ENCODE assay signal across 8 cellular contexts in the genomic region with DNA sequence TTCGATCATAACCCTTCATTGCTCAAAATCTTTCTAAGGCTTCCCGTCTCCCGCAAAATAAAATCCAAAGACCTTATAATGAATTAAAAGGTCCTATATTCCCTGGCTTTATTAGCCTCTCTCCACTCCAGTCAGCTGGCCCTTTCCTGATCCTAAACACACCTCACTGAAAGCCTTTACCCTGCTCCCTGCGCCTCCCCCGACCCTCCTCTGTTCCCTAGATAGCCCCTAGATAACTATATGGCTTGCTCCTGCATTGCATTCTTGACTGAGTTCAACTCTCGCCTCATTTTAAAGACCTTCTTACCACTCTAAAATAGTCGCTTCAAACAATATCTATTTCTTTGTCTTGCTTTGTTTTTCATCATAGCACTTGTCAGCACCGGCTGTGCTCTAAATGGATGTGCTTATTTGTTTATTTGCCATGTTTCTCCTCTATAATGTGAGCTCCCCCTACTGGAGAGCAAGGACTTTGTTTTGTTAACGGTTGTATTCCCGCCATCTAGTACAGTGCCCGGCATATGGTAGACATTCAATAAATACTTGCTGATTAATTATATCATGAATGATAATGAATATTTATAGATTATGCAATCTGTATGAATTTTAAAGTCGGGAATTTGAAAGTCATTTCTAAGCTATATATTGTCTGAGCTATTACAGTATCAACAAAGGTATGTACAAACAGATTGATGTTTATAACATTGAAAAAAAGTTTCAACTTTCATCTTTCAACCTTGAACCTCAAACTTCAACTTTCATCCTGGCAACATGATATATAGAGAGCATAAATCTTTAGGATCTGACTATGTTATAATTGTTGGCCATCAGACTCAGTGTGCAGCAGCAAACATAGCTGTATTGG. TPM values are rescaled to one million over a fixed set of nuclear protein-coding genes. Genes with fewer than 3 reads are reported as not detected.
A peak's percentile ranks its signal among the peaks of the same experiment; 100 is the strongest.
DNase-seq lines count a peak whose midpoint lies in the region; FAIRE-seq and TF ChIP-seq lines count a peak whose summit lies in the region.

No MANE protein-coding gene starts in this region.

- no peak overlapping the region for H3K27ac ChIP-seq in HEK293 (ENCODE audit: extremely low read depth, low read depth, low read length)
- H3K27ac ChIP-seq in endothelial cell of umbilical vein (ENCODE audit: insufficient read depth, low read depth, low read length), result peak overlapping the region; percentile 15

- H3K36me3 ChIP-seq in HEK293 (ENCODE audit: control insufficient read depth in 2 of 2, insufficient read depth in 1 of 2, low read length in 2 of 2), result no peaks in the 10 kb centered on the region
- no peaks in the 10 kb centered on the region for H3K36me3 ChIP-seq in endothelial cell of umbilical vein (ENCODE audit: control insufficient read depth in 2 of 2, extremely low read depth in 1 of 2, insufficient read depth in 2 of 2, low read length in 2 of 2)

- TF ChIP-seq CTCF in AG04449 (IDR thresholded peaks at IDR 0.05; ENCODE audit: insufficient read depth, low read length, missing control alignments), result peak; percentile 55
- peak; percentile 77 for TF ChIP-seq CTCF in GM10248 (IDR thresholded peaks at IDR 0.05; ENCODE audit: control extremely low read depth, extremely low read depth, low read depth, missing control alignments)
- peak; percentile 59; the same call in 1 of the 2 replicates for TF ChIP-seq CTCF in HEK293 (tag by site-specific recombination; IDR thresholded peaks at IDR 0.05)
- TF ChIP-seq CTCF in endothelial cell of umbilical vein (IDR thresholded peaks at IDR 0.05; ENCODE audit: extremely low read depth in 1 of 2, insufficient read depth in 1 of 2, low read depth in 1 of 2, low read length in 2 of 2), result peak; percentile 53 to 67

- H2AFZ ChIP-seq in endothelial cell of umbilical vein (ENCODE audit: low read depth, low read length), result peak overlapping the region; percentile 77

- no TSS peak for BruUV-seq in endothelial cell of umbilical vein (replicated peaks; lab: Mats Ljungman, UMichigan)

- no peaks in the 10 kb centered on the region for H3K9me1 ChIP-seq in endothelial cell of umbilical vein (replicated peaks; ENCODE audit: control insufficient read depth, extremely low read depth, insufficient read depth, low read length)

- CTCF ChIA-PET in AG04449 (lab: Yijun Ruan, JAX), result interaction anchor here (0.7 to 5.4 kb wide), 62 partner anchors 8 to 785 kb away, joined by 3 to 60 read pairs (median 4); partner anchors contain the start of genes CRIM1 and VIT
- CTCF ChIA-PET in GM10248 (lab: Yijun Ruan, JAX), result interaction anchor here (0.7 to 7.8 kb wide), 54 partner anchors 9 to 1242 kb away, joined by 3 to 77 read pairs (median 4); partner anchors contain the start of gene CRIM1
- CTCF ChIA-PET in HEK293 (lab: Yijun Ruan, JAX), result interaction anchor here (0.6 to 2.5 kb wide), 49 partner anchors 8 to 1720 kb away, joined by 3 to 18 read pairs (median 4); partner anchors contain the start of gene FEZ2
- CTCF ChIA-PET in endothelial cell of umbilical vein (lab: Charles Lee), result interaction anchor here (0.8 to 3.7 kb wide), 46 partner anchors 8 to 792 kb away, joined by 3 to 42 read pairs (median 4); partner anchors contain the start of genes CRIM1, FEZ2 and VIT

- no peaks in the 10 kb centered on the region for H3K27me3 ChIP-seq in endothelial cell of umbilical vein (ENCODE audit: control insufficient read depth in 2 of 2, insufficient read depth in 2 of 2, low read length in 2 of 2)

- no peak for FAIRE-seq in endothelial cell of umbilical vein (lab: Jason Lieb, UNC)

- H3K9ac ChIP-seq in endothelial cell of umbilical vein (replicated peaks; ENCODE audit: extremely low read depth, insufficient read depth, low read length), result no peak overlapping the region

- dilution Hi-C loops in endothelial cell of umbilical vein (cut with MboI; ENCODE audit: extremely low pct_ligation_motif_present, low sequenced_read_pairs), result loop anchor here (25.0 kb wide), 1 partner anchor 152 kb away; no protein-coding TSS in a partner anchor

- no peaks in the 10 kb centered on the region for H3K9me3 ChIP-seq in HEK293 (ENCODE audit: control insufficient read depth, insufficient read depth, low read depth, low read length)
- H3K9me3 ChIP-seq in endothelial cell of umbilical vein (replicated peaks; ENCODE audit: control insufficient read depth, insufficient read depth, low read length), result no peaks in the 10 kb centered on the region

- no peaks in the 10 kb centered on the region for H3K79me2 ChIP-seq in endothelial cell of umbilical vein (ENCODE audit: control insufficient read depth, insufficient read depth, low read length)

- POLR2A ChIA-PET in AG04449 (lab: Yijun Ruan, JAX), result interaction anchor here (0.6 to 1.2 kb wide), 3 partner anchors 107 to 308 kb away, joined by 3 read pairs; partner anchors contain the start of gene CRIM1
- POLR2A ChIA-PET in GM10248 (lab: Yijun Ruan, JAX), result no interaction called here
- POLR2A ChIA-PET in HEK293 (lab: Yijun Ruan, JAX), result no interaction called here
- POLR2A ChIA-PET in endothelial cell of umbilical vein (lab: Charles Lee), result interaction anchor here (0.6 kb wide), 1 partner anchor 115 kb away, joined by 3 read pairs; no protein-coding TSS in a partner anchor

- no peaks in the 10 kb centered on the region for H4K20me1 ChIP-seq in endothelial cell of umbilical vein (replicated peaks; ENCODE audit: control insufficient read depth, extremely low read depth, insufficient read depth, low read length)

- peak overlapping the region; percentile 4 for H3K4me2 ChIP-seq in endothelial cell of umbilical vein (ENCODE audit: insufficient read depth, low read length)

- DNase-seq in AG04449 (ENCODE audit: low read depth, low spot score) (no peak), GM10248 (ENCODE audit: extremely low spot score) (peak; percentile 49), LHCN-M2 (ENCODE audit: low read depth) (peak; percentile 83), RPMI8226 (peak; percentile 51), endothelial cell of umbilical vein (ENCODE audit: low read depth, low spot score) (peak; percentile 82), middle frontal gyrus (ENCODE audit: extremely low spot score, low spot score) (peak; percentile 36), occipital lobe (lab: John Stamatoyannopoulos, UW) (no peak)

- H3K4me3 ChIP-seq in AG04449 (ENCODE audit: low read depth, low read length), result no peak overlapping the region
- H3K4me3 ChIP-seq in HEK293 (ENCODE audit: low read depth, low read length), result no peak overlapping the region
- H3K4me3 ChIP-seq in endothelial cell of umbilical vein (replicated peaks in 1 of 3; ENCODE audit: insufficient read depth in 1 of 3, low read depth in 1 of 3, low read length in 3 of 3), result no peak overlapping the region

- intact Hi-C loops in endothelial cell of umbilical vein (cut with micrococcal nuclease), result loop anchor here (1.0 to 2.0 kb wide), 5 partner anchors 65 to 311 kb away; partner anchors contain the start of gene FEZ2

- H3K4me1 ChIP-seq in HEK293 (ENCODE audit: control insufficient read depth, insufficient read depth, low read length), result no peaks in the 10 kb centered on the region
- peaks cover 14% of the 10 kb centered on the region for H3K4me1 ChIP-seq in endothelial cell of umbilical vein (ENCODE audit: control insufficient read depth, extremely low read depth, insufficient read depth, low read length)

- no peak for TF ChIP-seq POLR2A in endothelial cell of umbilical vein (IDR thresholded peaks at IDR 0.05; ENCODE audit: low read depth, low read length)

TF ChIP-seq in HEK293, 187 proteins besides CTCF, POLR2A, EP300 and RAD21 (continues in another document):
- 0 out of 2 replicates have a peak, but pooled peaks have one; percentile 40 for TF ChIP-seq ZSCAN4 (tag by site-specific recombination; IDR thresholded peaks at IDR 0.05)
- peak; percentile 58 for TF ChIP-seq ZBTB48 (tag by site-specific recombination; IDR thresholded peaks at IDR 0.05)
- TF ChIP-seq ZNF555 (tag by site-specific recombination; conservative IDR thresholded peaks at IDR 0.05), result no peak
- 0 out of 2 replicates have a peak, but pooled peaks have one; percentile 16 for TF ChIP-seq ZBTB17 (tag by site-specific recombination; IDR thresholded peaks at IDR 0.05)

TF ChIP-seq in endothelial cell of umbilical vein, 7 proteins besides CTCF, POLR2A, EP300 and RAD21:
- TF ChIP-seq EZH2 (IDR thresholded peaks at IDR 0.05; ENCODE audit: borderline replicate concordance, low read depth, low read length, severe bottlenecking), result no peak
- no peak for TF ChIP-seq MYC (IDR thresholded peaks at IDR 0.05; ENCODE audit: low read depth, low read length)
- no peak for TF ChIP-seq FOS (IDR thresholded peaks at IDR 0.05; ENCODE audit: borderline replicate concordance, insufficient read depth, low read length)
- no peak for TF ChIP-seq POLR2AphosphoS5 (IDR thresholded peaks at IDR 0.05; ENCODE audit: insufficient read depth, low read depth, low read length)
- no peak for TF ChIP-seq MAX (IDR thresholded peaks at IDR 0.05; ENCODE audit: insufficient read depth, insufficient read length)
- no peak for TF ChIP-seq JUN (IDR thresholded peaks at IDR 0.05; ENCODE audit: borderline replicate concordance, insufficient read depth, insufficient read length, low read depth)
- no peak for TF ChIP-seq GATA2 (IDR thresholded peaks at IDR 0.05; ENCODE audit: insufficient read depth, insufficient read length, low read depth, low read length)

RNA-seq across cellular contexts. Expression of gene VIT, which starts 32.4 kb away (rescaled TPM):
- total RNA-seq in LHCN-M2 (2014; rRNA removed) (0.51 and 1.0 TPM in 2 replicates), endothelial cell of umbilical vein (0.48 and 0.88 TPM in 2 replicates), occipital lobe (not detected)
- polyA plus RNA-seq in LHCN-M2 (2012), result 0.21 TPM
- polyA plus RNA-seq in endothelial cell of umbilical vein, result 0.38 and 0.54 TPM in 2 replicates
- 0.58 and 0.61 TPM in 2 replicates for polyA plus RNA-seq in endothelial cell of umbilical vein (2011; cell fraction: cytosol; rRNA removed)
- 0.27 and 0.75 TPM in 2 replicates for polyA plus RNA-seq in endothelial cell of umbilical vein (2011; cell fraction: nucleus; rRNA removed)
- 0.51 and 0.67 TPM in 2 replicates for polyA plus RNA-seq in endothelial cell of umbilical vein (2012)
- not detected in 2 replicates for polyA minus RNA-seq in endothelial cell of umbilical vein
- not detected for polyA minus RNA-seq in endothelial cell of umbilical vein (2011; cell fraction: cytosol; rRNA and poly(A)+ RNA removed)
- 0.29 and 0.48 TPM in 2 replicates for polyA minus RNA-seq in endothelial cell of umbilical vein (2011; cell fraction: nucleus; rRNA and poly(A)+ RNA removed)

Comparison
In these comparisons a context has a peak if more than half of its experiments do, and no peak if none do; other contexts are left out.
1. DNase-seq: peak in GM10248 (single experiment), LHCN-M2 (single experiment), RPMI8226 (single experiment), endothelial cell of umbilical vein (single experiment) and middle frontal gyrus (single experiment); none in AG04449 (single experiment) and occipital lobe (single experiment).
2. POLR2A ChIA-PET loops: an anchor here in AG04449 (0.6 to 1.2 kb wide) and endothelial cell of umbilical vein (0.6 kb wide); none called in GM10248 and HEK293.
3. Peak in every context shown above with its lines, with median percentiles within 50 percentile points of each other: CTCF ChIP-seq.